Comparison of ENCODE assay signal across 1 cellular context in the genomic region with DNA sequence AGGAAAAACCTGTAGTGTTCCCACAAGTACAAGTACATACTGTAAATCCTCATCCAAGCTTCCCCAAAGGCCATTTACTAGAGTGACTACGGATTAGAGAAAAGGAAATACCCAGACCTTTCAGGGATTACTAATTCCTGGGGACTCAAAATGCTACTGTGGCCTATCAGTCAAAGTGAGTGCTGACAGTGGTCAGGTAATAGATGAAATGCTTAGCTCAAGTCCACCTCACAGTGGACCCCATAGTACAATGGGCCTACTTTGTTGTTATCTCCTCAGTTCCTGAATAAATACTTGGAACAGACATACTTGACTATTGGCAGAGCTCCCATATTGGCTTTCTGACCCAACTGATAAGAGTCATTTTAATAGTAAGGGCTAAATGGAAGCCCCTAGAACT.
TF ChIP-seq lines count a peak whose summit lies in the region.

No MANE protein-coding gene starts in this region.

TF ChIP-seq in HepG2, 621 proteins besides CTCF, POLR2A, EP300 and RAD21 (continued from another document):
- TF ChIP-seq, protein P1, sequence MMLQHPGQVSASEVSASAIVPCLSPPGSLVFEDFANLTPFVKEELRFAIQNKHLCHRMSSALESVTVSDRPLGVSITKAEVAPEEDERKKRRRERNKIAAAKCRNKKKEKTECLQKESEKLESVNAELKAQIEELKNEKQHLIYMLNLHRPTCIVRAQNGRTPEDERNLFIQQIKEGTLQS (CRISPR knock-in tag; IDR thresholded peaks at IDR 0.05): no peak
- no peak for TF ChIP-seq TCF12 (IDR thresholded peaks at IDR 0.05)
- no peak for TF ChIP-seq TCF12 (CRISPR knock-in tag; IDR thresholded peaks at IDR 0.05)
- no peak for TF ChIP-seq ZNF282 (IDR thresholded peaks at IDR 0.05; ENCODE audit: partially characterized antibody)
- TF ChIP-seq HIVEP1 (CRISPR knock-in tag; IDR thresholded peaks at IDR 0.05): no peak
- TF ChIP-seq, protein P2, sequence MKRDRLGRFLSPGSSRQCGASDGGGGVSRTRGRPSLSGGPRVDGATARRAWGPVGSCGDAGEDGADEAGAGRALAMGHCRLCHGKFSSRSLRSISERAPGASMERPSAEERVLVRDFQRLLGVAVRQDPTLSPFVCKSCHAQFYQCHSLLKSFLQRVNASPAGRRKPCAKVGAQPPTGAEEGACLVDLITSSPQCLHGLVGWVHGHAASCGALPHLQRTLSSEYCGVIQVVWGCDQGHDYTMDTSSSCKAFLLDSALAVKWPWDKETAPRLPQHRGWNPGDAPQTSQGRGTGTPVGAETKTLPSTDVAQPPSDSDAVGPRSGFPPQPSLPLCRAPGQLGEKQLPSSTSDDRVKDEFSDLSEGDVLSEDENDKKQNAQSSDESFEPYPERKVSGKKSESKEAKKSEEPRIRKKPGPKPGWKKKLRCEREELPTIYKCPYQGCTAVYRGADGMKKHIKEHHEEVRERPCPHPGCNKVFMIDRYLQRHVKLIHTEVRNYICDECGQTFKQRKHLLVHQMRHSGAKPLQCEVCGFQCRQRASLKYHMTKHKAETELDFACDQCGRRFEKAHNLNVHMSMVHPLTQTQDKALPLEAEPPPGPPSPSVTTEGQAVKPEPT (CRISPR knock-in tag; IDR thresholded peaks at IDR 0.05; ENCODE audit: low read depth): no peak
- TF ChIP-seq, protein P3, sequence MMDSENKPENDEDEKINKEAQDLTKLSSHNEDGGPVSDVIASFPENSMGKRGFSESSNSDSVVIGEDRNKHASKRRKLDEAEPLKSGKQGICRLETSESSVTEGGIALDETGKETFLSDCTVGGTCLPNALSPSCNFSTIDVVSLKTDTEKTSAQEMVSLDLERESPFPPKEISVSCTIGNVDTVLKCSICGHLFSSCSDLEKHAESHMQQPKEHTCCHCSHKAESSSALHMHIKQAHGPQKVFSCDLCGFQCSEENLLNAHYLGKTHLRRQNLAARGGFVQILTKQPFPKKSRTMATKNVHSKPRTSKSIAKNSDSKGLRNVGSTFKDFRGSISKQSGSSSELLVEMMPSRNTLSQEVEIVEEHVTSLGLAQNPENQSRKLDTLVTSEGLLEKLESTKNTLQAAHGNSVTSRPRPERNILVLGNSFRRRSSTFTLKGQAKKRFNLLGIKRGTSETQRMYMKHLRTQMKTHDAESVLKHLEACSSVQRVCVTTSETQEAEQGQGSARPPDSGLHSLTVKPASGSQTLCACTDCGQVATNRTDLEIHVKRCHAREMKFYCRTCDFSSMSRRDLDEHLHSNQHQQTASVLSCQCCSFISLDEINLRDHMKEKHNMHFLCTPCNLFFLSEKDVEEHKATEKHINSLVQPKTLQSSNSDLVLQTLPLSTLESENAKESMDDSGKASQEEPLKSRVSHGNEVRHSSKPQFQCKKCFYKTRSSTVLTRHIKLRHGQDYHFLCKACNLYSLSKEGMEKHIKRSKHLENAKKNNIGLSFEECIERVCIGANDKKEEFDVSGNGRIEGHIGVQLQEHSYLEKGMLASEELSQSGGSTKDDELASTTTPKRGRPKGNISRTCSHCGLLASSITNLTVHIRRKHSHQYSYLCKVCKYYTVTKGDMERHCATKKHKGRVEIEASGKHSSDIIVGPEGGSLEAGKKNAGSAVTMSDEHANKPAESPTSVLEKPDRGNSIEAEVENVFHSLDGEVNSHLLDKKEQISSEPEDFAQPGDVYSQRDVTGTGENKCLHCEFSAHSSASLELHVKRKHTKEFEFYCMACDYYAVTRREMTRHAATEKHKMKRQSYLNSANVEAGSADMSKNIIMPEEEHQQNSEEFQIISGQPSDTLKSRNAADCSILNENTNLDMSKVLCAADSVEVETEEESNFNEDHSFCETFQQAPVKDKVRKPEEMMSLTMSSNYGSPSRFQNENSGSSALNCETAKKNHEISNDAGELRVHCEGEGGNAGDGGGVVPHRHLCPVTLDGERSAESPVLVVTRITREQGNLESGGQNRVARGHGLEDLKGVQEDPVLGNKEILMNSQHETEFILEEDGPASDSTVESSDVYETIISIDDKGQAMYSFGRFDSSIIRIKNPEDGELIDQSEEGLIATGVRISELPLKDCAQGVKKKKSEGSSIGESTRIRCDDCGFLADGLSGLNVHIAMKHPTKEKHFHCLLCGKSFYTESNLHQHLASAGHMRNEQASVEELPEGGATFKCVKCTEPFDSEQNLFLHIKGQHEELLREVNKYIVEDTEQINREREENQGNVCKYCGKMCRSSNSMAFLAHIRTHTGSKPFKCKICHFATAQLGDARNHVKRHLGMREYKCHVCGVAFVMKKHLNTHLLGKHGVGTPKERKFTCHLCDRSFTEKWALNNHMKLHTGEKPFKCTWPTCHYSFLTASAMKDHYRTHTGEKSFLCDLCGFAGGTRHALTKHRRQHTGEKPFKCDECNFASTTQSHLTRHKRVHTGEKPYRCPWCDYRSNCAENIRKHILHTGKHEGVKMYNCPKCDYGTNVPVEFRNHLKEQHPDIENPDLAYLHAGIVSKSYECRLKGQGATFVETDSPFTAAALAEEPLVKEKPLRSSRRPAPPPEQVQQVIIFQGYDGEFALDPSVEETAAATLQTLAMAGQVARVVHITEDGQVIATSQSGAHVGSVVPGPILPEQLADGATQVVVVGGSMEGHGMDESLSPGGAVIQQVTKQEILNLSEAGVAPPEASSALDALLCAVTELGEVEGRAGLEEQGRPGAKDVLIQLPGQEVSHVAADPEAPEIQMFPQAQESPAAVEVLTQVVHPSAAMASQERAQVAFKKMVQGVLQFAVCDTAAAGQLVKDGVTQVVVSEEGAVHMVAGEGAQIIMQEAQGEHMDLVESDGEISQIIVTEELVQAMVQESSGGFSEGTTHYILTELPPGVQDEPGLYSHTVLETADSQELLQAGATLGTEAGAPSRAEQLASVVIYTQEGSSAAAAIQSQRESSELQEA (CRISPR knock-in tag; IDR thresholded peaks at IDR 0.05; ENCODE audit: not compliant biosample characterization): no peak
- no peak for TF ChIP-seq RORA (CRISPR knock-in tag; IDR thresholded peaks at IDR 0.05)
- no peak for TF ChIP-seq PHF8 (CRISPR knock-in tag; IDR thresholded peaks at IDR 0.05)
- no peak for TF ChIP-seq ZKSCAN8 (CRISPR knock-in tag; IDR thresholded peaks at IDR 0.05; ENCODE audit: borderline replicate concordance)
- TF ChIP-seq TCF7L2 (IDR thresholded peaks at IDR 0.05; ENCODE audit: low read depth, low read length): no peak
- TF ChIP-seq KLF15 (CRISPR knock-in tag; IDR thresholded peaks at IDR 0.05; ENCODE audit: borderline replicate concordance): no peak
- TF ChIP-seq, protein P4, sequence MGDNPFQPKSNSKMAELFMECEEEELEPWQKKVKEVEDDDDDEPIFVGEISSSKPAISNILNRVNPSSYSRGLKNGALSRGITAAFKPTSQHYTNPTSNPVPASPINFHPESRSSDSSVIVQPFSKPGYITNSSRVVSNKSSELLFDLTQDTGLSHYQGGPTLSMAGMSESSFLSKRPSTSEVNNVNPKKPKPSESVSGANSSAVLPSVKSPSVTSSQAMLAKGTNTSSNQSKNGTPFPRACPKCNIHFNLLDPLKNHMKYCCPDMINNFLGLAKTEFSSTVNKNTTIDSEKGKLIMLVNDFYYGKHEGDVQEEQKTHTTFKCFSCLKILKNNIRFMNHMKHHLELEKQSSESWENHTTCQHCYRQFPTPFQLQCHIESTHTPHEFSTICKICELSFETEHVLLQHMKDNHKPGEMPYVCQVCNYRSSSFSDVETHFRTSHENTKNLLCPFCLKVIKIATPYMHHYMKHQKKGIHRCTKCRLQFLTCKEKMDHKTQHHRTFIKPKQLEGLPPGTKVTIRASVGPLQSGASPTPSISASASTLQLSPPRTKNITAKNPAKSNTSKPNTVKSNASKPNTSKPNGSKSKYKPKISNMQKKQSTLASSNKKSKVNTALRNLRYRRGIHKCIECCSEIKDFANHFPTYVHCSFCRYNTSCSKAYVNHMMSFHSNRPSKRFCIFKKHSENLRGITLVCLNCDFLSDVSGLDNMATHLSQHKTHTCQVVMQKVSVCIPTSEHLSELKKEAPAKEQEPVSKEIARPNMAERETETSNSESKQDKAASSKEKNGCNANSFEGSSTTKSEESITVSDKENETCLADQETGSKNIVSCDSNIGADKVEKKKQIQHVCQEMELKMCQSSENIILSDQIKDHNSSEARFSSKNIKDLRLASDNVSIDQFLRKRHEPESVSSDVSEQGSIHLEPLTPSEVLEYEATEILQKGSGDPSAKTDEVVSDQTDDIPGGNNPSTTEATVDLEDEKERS (CRISPR knock-in tag; IDR thresholded peaks at IDR 0.05): no peak
- TF ChIP-seq, protein P5, sequence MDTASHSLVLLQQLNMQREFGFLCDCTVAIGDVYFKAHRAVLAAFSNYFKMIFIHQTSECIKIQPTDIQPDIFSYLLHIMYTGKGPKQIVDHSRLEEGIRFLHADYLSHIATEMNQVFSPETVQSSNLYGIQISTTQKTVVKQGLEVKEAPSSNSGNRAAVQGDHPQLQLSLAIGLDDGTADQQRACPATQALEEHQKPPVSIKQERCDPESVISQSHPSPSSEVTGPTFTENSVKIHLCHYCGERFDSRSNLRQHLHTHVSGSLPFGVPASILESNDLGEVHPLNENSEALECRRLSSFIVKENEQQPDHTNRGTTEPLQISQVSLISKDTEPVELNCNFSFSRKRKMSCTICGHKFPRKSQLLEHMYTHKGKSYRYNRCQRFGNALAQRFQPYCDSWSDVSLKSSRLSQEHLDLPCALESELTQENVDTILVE (CRISPR knock-in tag; IDR thresholded peaks at IDR 0.05): no peak
- TF ChIP-seq MXD4 (CRISPR knock-in tag; IDR thresholded peaks at IDR 0.05): no peak
